21 cellular contexts compared by ENCODE assay signal in genomic region chr10:58305821-58306220, GRCh38. TPM values are rescaled to one million over a fixed set of nuclear protein-coding genes. Genes with fewer than 3 reads are reported as not detected.
A peak's percentile ranks its signal among the peaks of the same experiment; 100 is the strongest.
DNase-seq lines count a peak whose midpoint lies in the region.
"Had no signal": no experiment of that assay in that cellular context is flagged by ENCODE, and none has a peak within 500 bp of the region (broad histone marks: within the 10 kb centered on the region; RNA-seq: fewer than 3 reads in every experiment).

No MANE protein-coding gene starts in this region.

- peaks cover 6% of the 10 kb centered on the region for H3K27me3 ChIP-seq in MG63

- DNase-seq in DMS153 (lab: John Stamatoyannopoulos, UW) (peak; percentile 37), DMS153 treated with DMSO at 0.1 percent for 48 hours (lab: John Stamatoyannopoulos, UW; ENCODE audit: unreplicated experiment) (no peak), COLO668 (lab: John Stamatoyannopoulos, UW; ENCODE audit: unreplicated experiment) (peak; percentile 26), NCI-H1417 (lab: John Stamatoyannopoulos, UW) (peak in 2 of 3 experiments; percentile 32 to 78), NCI-H69 (lab: John Stamatoyannopoulos, UW) (peak; percentile 94), MG63 (no peak), SIG-M5 (lab: John Stamatoyannopoulos, UW) (no peak)
- DNase-seq in stimulated activated CD4-positive, alpha-beta T cell treated with anti-CD3 and anti-CD28 coated beads, Interleukin-4, amount 100 ng/mL, for 4 hours: no peak
- DNase-seq: CD8-positive, alpha-beta T cell; DMS79; EL; GDM1; KBM-7; NCI-H1105 treated with DMSO at 0.1 percent for 48 hours; NCI-H187; NCI-H2107; NCI-H526 treated with DMSO at 0.1 percent for 48 hours; PC-9; Right ventricle myocardium superior; T-helper 1 cell had no signal

- no peak overlapping the region for H3K4me3 ChIP-seq in MG63
- H3K4me3 ChIP-seq: GM12878, PC-9 had no signal

- H3K36me3 ChIP-seq in MG63: no peaks in the 10 kb centered on the region

- no peaks in the 10 kb centered on the region for H3K9me3 ChIP-seq in MG63

RNA-seq across cellular contexts. Expression of gene UBE2D1, which starts 29.0 kb away (rescaled TPM):
- total RNA-seq in MG63 (2014; rRNA removed; shearing (Covaris generic); ENCODE audit: low replicate concordance): 10.4 and 23.6 TPM in 2 replicates

RNA-seq across cellular contexts. Expression of gene CISD1, which starts 36.9 kb away (rescaled TPM):
- total RNA-seq in MG63 (2014; rRNA removed; shearing (Covaris generic); ENCODE audit: low replicate concordance): 56.9 and 77.5 TPM in 2 replicates

RNA-seq across cellular contexts. Expression of gene IPMK, which starts 38.1 kb away (rescaled TPM):
- total RNA-seq in MG63 (2014; rRNA removed; shearing (Covaris generic); ENCODE audit: low replicate concordance): 2.0 and 3.6 TPM in 2 replicates

Comparison
In these comparisons a context has a peak if more than half of its experiments do, and no peak if none do; other contexts are left out.
1. DNase-seq: peak in DMS153 (single experiment), COLO668 (single experiment), NCI-H1417 (2 of 3) and NCI-H69 (single experiment); none in DMS153 treated with DMSO at 0.1 percent for 48 hours (single experiment), MG63 (single experiment), SIG-M5 (single experiment) and stimulated activated CD4-positive, alpha-beta T cell treated with anti-CD3 and anti-CD28 coated beads, Interleukin-4, amount 100 ng/mL, for 4 hours (0 of 2).